Comparison of ENCODE assay signal across 1 cellular context in the genomic region with DNA sequence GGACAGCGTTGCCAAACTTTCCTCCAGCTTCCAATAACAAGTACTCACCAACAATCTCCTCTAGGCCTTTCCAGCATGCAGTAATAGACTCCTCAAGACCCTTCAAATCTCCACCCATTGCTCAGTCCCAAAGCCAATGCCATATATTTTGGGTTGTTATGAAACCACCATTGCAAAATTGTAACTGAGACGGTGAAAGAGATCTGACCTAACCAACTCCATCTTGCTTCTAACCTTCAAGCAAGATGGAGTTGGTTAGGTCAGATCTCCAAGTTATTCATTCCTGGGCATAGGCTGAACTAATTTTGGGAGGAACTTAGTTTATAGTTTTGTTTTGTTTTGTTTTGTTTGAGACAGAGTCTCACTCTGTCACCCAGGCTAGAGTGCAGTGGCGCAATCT.
A peak's percentile ranks its signal among the peaks of the same experiment; 100 is the strongest.
TF ChIP-seq lines count a peak whose summit lies in the region.
"Not testable (repeated sequence)": the region's sequence is repeated elsewhere in the genome, so short reads cannot be mapped to it uniquely, and the experiment has no call there.

No MANE protein-coding gene starts in this region.

TF ChIP-seq in K562, 482 proteins besides CTCF, POLR2A, EP300 and RAD21:
- TF ChIP-seq TEAD2 (tag; IDR thresholded peaks at IDR 0.05) (0 out of 2 replicates have a peak, but pooled peaks have one; percentile 15), CEBPB (tag; IDR thresholded peaks at IDR 0.05) (peak; percentile 52; the same call in 1 of the 2 replicates), DDX20 (tag; IDR thresholded peaks at IDR 0.05; ENCODE audit: low read depth) (peak; percentile 64; the same call in 1 of the 2 replicates), SMAD3 (CRISPR knock-in tag; conservative IDR thresholded peaks at IDR 0.05) (0 out of 2 replicates have a peak, but pooled peaks have one; percentile 27), DMBX1 (CRISPR knock-in tag; IDR thresholded peaks at IDR 0.05; ENCODE audit: borderline replicate concordance) (peak; percentile 68; the same call in 1 of the 2 replicates), PTTG1 (tag; IDR thresholded peaks at IDR 0.05; ENCODE audit: low read depth) (peak; percentile 83), GTF2A2 (tag; IDR thresholded peaks at IDR 0.05) (peak; percentile 52; the same call in 1 of the 2 replicates), PTRF (tag; IDR thresholded peaks at IDR 0.05) (0 out of 2 replicates have a peak, but pooled peaks have one; percentile 18), ZNF41 (CRISPR knock-in tag; conservative IDR thresholded peaks at IDR 0.05) (0 out of 2 replicates have a peak, but pooled peaks have one; percentile 21), CXXC5 (CRISPR knock-in tag; IDR thresholded peaks at IDR 0.05) (peak; percentile 31; the same call in 1 of the 2 replicates), TEAD1 (CRISPR knock-in tag; IDR thresholded peaks at IDR 0.05) (peak in 1 of 2 experiments; percentile 60; a peak in 1 of 4 replicates)
- TF ChIP-seq, protein P1, sequence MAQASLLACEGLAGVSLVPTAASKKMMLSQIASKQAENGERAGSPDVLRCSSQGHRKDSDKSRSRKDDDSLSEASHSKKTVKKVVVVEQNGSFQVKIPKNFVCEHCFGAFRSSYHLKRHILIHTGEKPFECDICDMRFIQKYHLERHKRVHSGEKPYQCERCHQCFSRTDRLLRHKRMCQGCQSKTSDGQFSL (CRISPR knock-in tag; IDR thresholded peaks at IDR 0.05): not testable (repeated sequence)
- TF ChIP-seq, protein P1 (tag; IDR thresholded peaks at IDR 0.05): 0 out of 4 replicates have a peak, but pooled peaks of 1 of the 2 experiments have one; percentile 30
- TF ChIP-seq, protein P2, sequence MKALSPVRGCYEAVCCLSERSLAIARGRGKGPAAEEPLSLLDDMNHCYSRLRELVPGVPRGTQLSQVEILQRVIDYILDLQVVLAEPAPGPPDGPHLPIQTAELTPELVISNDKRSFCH (CRISPR knock-in tag; IDR thresholded peaks at IDR 0.05): not testable (repeated sequence)
- TF ChIP-seq, protein P2 (tag; IDR thresholded peaks at IDR 0.05): peak; percentile 57; the same call in 1 of the 2 replicates
- TF ChIP-seq, protein P3, sequence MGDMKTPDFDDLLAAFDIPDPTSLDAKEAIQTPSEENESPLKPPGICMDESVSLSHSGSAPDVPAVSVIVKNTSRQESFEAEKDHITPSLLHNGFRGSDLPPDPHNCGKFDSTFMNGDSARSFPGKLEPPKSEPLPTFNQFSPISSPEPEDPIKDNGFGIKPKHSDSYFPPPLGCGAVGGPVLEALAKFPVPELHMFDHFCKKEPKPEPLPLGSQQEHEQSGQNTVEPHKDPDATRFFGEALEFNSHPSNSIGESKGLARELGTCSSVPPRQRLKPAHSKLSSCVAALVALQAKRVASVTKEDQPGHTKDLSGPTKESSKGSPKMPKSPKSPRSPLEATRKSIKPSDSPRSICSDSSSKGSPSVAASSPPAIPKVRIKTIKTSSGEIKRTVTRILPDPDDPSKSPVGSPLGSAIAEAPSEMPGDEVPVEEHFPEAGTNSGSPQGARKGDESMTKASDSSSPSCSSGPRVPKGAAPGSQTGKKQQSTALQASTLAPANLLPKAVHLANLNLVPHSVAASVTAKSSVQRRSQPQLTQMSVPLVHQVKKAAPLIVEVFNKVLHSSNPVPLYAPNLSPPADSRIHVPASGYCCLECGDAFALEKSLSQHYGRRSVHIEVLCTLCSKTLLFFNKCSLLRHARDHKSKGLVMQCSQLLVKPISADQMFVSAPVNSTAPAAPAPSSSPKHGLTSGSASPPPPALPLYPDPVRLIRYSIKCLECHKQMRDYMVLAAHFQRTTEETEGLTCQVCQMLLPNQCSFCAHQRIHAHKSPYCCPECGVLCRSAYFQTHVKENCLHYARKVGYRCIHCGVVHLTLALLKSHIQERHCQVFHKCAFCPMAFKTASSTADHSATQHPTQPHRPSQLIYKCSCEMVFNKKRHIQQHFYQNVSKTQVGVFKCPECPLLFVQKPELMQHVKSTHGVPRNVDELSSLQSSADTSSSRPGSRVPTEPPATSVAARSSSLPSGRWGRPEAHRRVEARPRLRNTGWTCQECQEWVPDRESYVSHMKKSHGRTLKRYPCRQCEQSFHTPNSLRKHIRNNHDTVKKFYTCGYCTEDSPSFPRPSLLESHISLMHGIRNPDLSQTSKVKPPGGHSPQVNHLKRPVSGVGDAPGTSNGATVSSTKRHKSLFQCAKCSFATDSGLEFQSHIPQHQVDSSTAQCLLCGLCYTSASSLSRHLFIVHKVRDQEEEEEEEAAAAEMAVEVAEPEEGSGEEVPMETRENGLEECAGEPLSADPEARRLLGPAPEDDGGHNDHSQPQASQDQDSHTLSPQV (IDR thresholded peaks at IDR 0.05): 0 out of 2 replicates have a peak, but pooled peaks have one; percentile 51
